In genomic region chr18:63100626-63100900, GRCh38 we compare ENCODE assay signal across 1 cellular context.
TF ChIP-seq lines count a peak whose summit lies in the region.

No MANE protein-coding gene starts in this region.

TF ChIP-seq in SK-N-SH treated with all-trans-retinoic acid at 6 μM for 48 hours, 23 proteins besides CTCF, POLR2A, EP300 and RAD21 (continued from another document):
- TF ChIP-seq CSRNP3 (CRISPR knock-in tag; IDR thresholded peaks at IDR 0.05) (no peak), RARB (CRISPR knock-in tag; IDR thresholded peaks at IDR 0.05) (no peak), CSDC2 (CRISPR knock-in tag; IDR thresholded peaks at IDR 0.05) (no peak), GLIS3 (CRISPR knock-in tag; IDR thresholded peaks at IDR 0.05) (no peak), ZNF8 (CRISPR knock-in tag; IDR thresholded peaks at IDR 0.05) (no peak), OSR1 (CRISPR knock-in tag; IDR thresholded peaks at IDR 0.05) (no peak), ISL1 (CRISPR knock-in tag; IDR thresholded peaks at IDR 0.05) (no peak), TSHZ2 (CRISPR knock-in tag; IDR thresholded peaks at IDR 0.05) (no peak), PPARA (CRISPR knock-in tag; IDR thresholded peaks at IDR 0.05; ENCODE audit: borderline replicate concordance) (no peak), ZC3H10 (CRISPR knock-in tag; IDR thresholded peaks at IDR 0.05) (no peak), SNAI2 (CRISPR knock-in tag; IDR thresholded peaks at IDR 0.05) (no peak)
- TF ChIP-seq, protein P1, sequence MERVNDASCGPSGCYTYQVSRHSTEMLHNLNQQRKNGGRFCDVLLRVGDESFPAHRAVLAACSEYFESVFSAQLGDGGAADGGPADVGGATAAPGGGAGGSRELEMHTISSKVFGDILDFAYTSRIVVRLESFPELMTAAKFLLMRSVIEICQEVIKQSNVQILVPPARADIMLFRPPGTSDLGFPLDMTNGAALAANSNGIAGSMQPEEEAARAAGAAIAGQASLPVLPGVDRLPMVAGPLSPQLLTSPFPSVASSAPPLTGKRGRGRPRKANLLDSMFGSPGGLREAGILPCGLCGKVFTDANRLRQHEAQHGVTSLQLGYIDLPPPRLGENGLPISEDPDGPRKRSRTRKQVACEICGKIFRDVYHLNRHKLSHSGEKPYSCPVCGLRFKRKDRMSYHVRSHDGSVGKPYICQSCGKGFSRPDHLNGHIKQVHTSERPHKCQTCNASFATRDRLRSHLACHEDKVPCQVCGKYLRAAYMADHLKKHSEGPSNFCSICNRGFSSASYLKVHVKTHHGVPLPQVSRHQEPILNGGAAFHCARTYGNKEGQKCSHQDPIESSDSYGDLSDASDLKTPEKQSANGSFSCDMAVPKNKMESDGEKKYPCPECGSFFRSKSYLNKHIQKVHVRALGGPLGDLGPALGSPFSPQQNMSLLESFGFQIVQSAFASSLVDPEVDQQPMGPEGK (CRISPR knock-in tag; IDR thresholded peaks at IDR 0.05; ENCODE audit: borderline replicate concordance) = no peak
- TF ChIP-seq, protein P2, sequence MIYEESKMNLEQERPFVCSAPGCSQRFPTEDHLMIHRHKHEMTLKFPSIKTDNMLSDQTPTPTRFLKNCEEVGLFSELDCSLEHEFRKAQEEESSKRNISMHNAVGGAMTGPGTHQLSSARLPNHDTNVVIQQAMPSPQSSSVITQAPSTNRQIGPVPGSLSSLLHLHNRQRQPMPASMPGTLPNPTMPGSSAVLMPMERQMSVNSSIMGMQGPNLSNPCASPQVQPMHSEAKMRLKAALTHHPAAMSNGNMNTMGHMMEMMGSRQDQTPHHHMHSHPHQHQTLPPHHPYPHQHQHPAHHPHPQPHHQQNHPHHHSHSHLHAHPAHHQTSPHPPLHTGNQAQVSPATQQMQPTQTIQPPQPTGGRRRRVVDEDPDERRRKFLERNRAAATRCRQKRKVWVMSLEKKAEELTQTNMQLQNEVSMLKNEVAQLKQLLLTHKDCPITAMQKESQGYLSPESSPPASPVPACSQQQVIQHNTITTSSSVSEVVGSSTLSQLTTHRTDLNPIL (CRISPR knock-in tag; IDR thresholded peaks at IDR 0.05; ENCODE audit: low read depth) = no peak
